9 cellular contexts compared by ENCODE assay signal in genomic region chr3:64225695-64226499, GRCh38. TPM values are rescaled to one million over a fixed set of nuclear protein-coding genes. Genes with fewer than 3 reads are reported as not detected.
DNase-seq lines count a peak whose midpoint lies in the region; ATAC-seq and TF ChIP-seq lines count a peak whose summit lies in the region.
"Had no signal": no experiment of that assay in that cellular context is flagged by ENCODE, and none has a peak within 500 bp of the region (broad histone marks: within the 10 kb centered on the region; RNA-seq: fewer than 3 reads in every experiment).

No MANE protein-coding gene starts in this region.

- H3K27me3 Mint-ChIP-seq in H9 (ENCODE audit: low read depth): peaks cover 30% of the 10 kb centered on the region

- H3K4me3 ChIP-seq in ACC112 (ENCODE audit: low read depth, low read length): peak overlapping the region; percentile 75
- H3K4me3 ChIP-seq in astrocyte of the spinal cord (ENCODE audit: low read depth, low read length): peak overlapping the region; percentile 35
- H3K4me3 ChIP-seq in mesendoderm (ENCODE audit: low read length): no peak overlapping the region

- H2BK15ac ChIP-seq in H9 (ENCODE audit: low read depth, low read length): no peak overlapping the region
- no peak overlapping the region for H2BK15ac ChIP-seq in mesendoderm (replicated peaks; ENCODE audit: low read depth)

- H3K79me2 ChIP-seq in ACC112 (ENCODE audit: control insufficient read depth, insufficient read depth, low read length, unreplicated experiment) (peaks cover 85% of the 10 kb centered on the region), H9 (ENCODE audit: insufficient read depth, low read length) (no peaks in the 10 kb centered on the region), mesendoderm (ENCODE audit: control insufficient read depth, insufficient read depth, low read length) (no peaks in the 10 kb centered on the region)

- H4K5ac ChIP-seq in H9 (ENCODE audit: insufficient read length, low read depth, low read length): no peak overlapping the region
- H4K5ac ChIP-seq in mesendoderm (ENCODE audit: low read length): no peak overlapping the region

- no peak overlapping the region for H2BK20ac ChIP-seq in H9 (ENCODE audit: low read depth, low read length, poor library complexity, severe bottlenecking)

- H3K4ac ChIP-seq in H9 (ENCODE audit: low read depth, low read length) (no peak overlapping the region), mesendoderm (ENCODE audit: low read depth, low read length) (no peak overlapping the region)

- no peak for DNase-seq in H9
- no peak for DNase-seq in astrocyte of the spinal cord (ENCODE audit: low read depth, low spot score)
- peak; percentile 51 for DNase-seq in mesendoderm
- no peak for DNase-seq in NOMO-1 treated with DMSO at 0.1 percent for 48 hours (lab: John Stamatoyannopoulos, UW; ENCODE audit: unreplicated experiment)
- DNase-seq in SW 1271 (lab: John Stamatoyannopoulos, UW): no peak
- no peak for DNase-seq in mucosa of gallbladder (ENCODE audit: low spot score)
- DNase-seq: NCI-H1930 had no signal

- in situ Hi-C loops in astrocyte of the spinal cord (cut with HindIII; ENCODE audit: low sequenced_read_pairs): no loop called here

- H3K23ac ChIP-seq in H9 (ENCODE audit: insufficient read length, low read depth, low read length): no peak overlapping the region
- H3K23ac ChIP-seq in mesendoderm (ENCODE audit: low read length): no peak overlapping the region

- H2BK120ac ChIP-seq in H9 (ENCODE audit: low read depth, low read length, poor library complexity, severe bottlenecking): no peak overlapping the region
- no peak overlapping the region for H2BK120ac ChIP-seq in mesendoderm (ENCODE audit: low read depth, low read length)

- H3K4me2 ChIP-seq in H9 (ENCODE audit: insufficient read depth, insufficient read length, low read length) (peak overlapping the region; percentile 28), mesendoderm (ENCODE audit: low read length) (no peak overlapping the region)

- H3K9ac ChIP-seq in H9 (ENCODE audit: extremely low read depth, insufficient read length, low read length): no peak overlapping the region
- no peak overlapping the region for H3K9ac ChIP-seq in mesendoderm (ENCODE audit: low read length)

- H3K27ac Mint-ChIP-seq in H9: peak overlapping the region; percentile 42 to 96 (median 81)

- H3K36me3 ChIP-seq in ACC112 (ENCODE audit: insufficient read depth, low read length) (no peaks in the 10 kb centered on the region), mesendoderm (ENCODE audit: control insufficient read depth, insufficient read depth, low read length) (no peaks in the 10 kb centered on the region)

- no peak overlapping the region for H4K91ac ChIP-seq in H9 (ENCODE audit: insufficient read length, low read depth, low read length)

- H3K27me3 ChIP-seq in ACC112 (ENCODE audit: insufficient read depth, low read length): no peaks in the 10 kb centered on the region
- H3K27me3 ChIP-seq in H9 (ENCODE audit: insufficient read depth, low read length): no peaks in the 10 kb centered on the region
- no peaks in the 10 kb centered on the region for H3K27me3 ChIP-seq in mesendoderm (ENCODE audit: insufficient read depth, low read length, poor library complexity)

- no peaks in the 10 kb centered on the region for H4K20me1 ChIP-seq in H9 (ENCODE audit: control insufficient read depth, insufficient read depth, insufficient read length)

- peak overlapping the region; percentile 58 for H2AFZ ChIP-seq in ACC112 (ENCODE audit: low read length, unreplicated experiment)
- no peak overlapping the region for H2AFZ ChIP-seq in H9 (ENCODE audit: low read length)

- H3K9me3 ChIP-seq in H9 (ENCODE audit: control insufficient read depth, low read depth, low read length): no peaks in the 10 kb centered on the region

- H3K4me3 Mint-ChIP-seq in H9: peak overlapping the region in 1 of 2 experiments; percentile 84; a peak in 3 of 5 replicates

- H3K56ac ChIP-seq in H9 (ENCODE audit: insufficient read length, low read depth, low read length) (no peak overlapping the region), mesendoderm (ENCODE audit: low read length) (no peak overlapping the region)

- H2AK5ac ChIP-seq in H9 (ENCODE audit: insufficient read length, low read length) (no peak overlapping the region), mesendoderm (ENCODE audit: low read length) (no peak overlapping the region)

- H3K27ac ChIP-seq in ACC112 (ENCODE audit: low read depth, low read length) (peak overlapping the region; percentile 82), H9 (ENCODE audit: insufficient read length, low read depth, low read length) (no peak overlapping the region), mesendoderm (ENCODE audit: low read depth, low read length) (no peak overlapping the region)

- H3K36me3 Mint-ChIP-seq in H9 (ENCODE audit: insufficient read depth in 1 of 3, low read depth in 3 of 3): no peaks in the 10 kb centered on the region

- H3K4me1 Mint-ChIP-seq in H9: peaks cover 49 to 70% of the 10 kb centered on the region in 2 experiments

- TF ChIP-seq CTCF in H9 (conservative IDR thresholded peaks at IDR 0.05): peak; percentile 38; the same call in 1 of the 3 replicates
- TF ChIP-seq CTCF in astrocyte of the spinal cord (IDR thresholded peaks at IDR 0.05; ENCODE audit: low read depth, low read length): no peak

- no peaks in the 10 kb centered on the region for H3K9me3 Mint-ChIP-seq in H9

- no peak overlapping the region for H4K8ac ChIP-seq in H9 (replicated peaks; ENCODE audit: insufficient read length, low read depth, low read length)
- H4K8ac ChIP-seq in mesendoderm (ENCODE audit: low read depth, low read length): no peak overlapping the region

- H3K18ac ChIP-seq in H9 (ENCODE audit: insufficient read length, low read depth, low read length) (no peak overlapping the region), mesendoderm (ENCODE audit: low read length) (no peak overlapping the region)

- H3K4me1 ChIP-seq in ACC112 (ENCODE audit: control insufficient read depth, insufficient read depth, low read length, unreplicated experiment): peaks cover 56% of the 10 kb centered on the region
- H3K4me1 ChIP-seq in H9 (ENCODE audit: insufficient read depth, low read length): peaks cover 3% of the 10 kb centered on the region; the same call in 1 of the 2 replicates
- peaks cover 5% of the 10 kb centered on the region for H3K4me1 ChIP-seq in mesendoderm (ENCODE audit: control insufficient read depth, low read depth, low read length)

- H2BK5ac ChIP-seq in H9 (ENCODE audit: insufficient read length, low read length) (no peak overlapping the region), mesendoderm (ENCODE audit: low read length) (no peak overlapping the region)

- H2BK12ac ChIP-seq in H9 (ENCODE audit: insufficient read length, low read depth, low read length): no peak overlapping the region

- no peak overlapping the region for H3K14ac ChIP-seq in H9 (ENCODE audit: insufficient read depth, low read length)

- no peak for ATAC-seq in GM21619 (IDR thresholded peaks at IDR 0.05; ENCODE audit: unreplicated experiment)

- H3K79me1 ChIP-seq in H9 (ENCODE audit: insufficient read depth, low read depth, low read length, poor library complexity, severe bottlenecking) (no peaks in the 10 kb centered on the region), mesendoderm (ENCODE audit: low read length) (no peaks in the 10 kb centered on the region)

- no CpG with 5 or more reads among the region's 7 CpGs for WGBS in H9 (ENCODE audit: extremely low coverage, insufficient read length, low lambda C conversion rate)
- no CpG with 5 or more reads among the region's 7 CpGs for WGBS in mesendoderm (ENCODE audit: extremely low coverage, insufficient coverage, low lambda C conversion rate)

- H3K23me2 ChIP-seq in H9 (ENCODE audit: insufficient read length, low read depth, low read length, poor library complexity, severe bottlenecking): no peaks in the 10 kb centered on the region

- no peak overlapping the region for H3T11ph ChIP-seq in H9 (ENCODE audit: low read length)

RNA-seq across cellular contexts. Expression of gene PRICKLE2, which starts 0.6 kb away (rescaled TPM):
- total RNA-seq in H9 (2021) (3.2 and 3.4 TPM in 2 replicates), mucosa of gallbladder (28.3 TPM)
- 2.3 TPM for polyA plus RNA-seq in mesendoderm (2013, experiment 1 of 2)
- 2.3 TPM for polyA plus RNA-seq in mesendoderm (2013, experiment 2 of 2)
